7 cellular contexts compared by ENCODE assay signal in genomic region chr5:143350790-143351603, GRCh38. TPM values are rescaled to one million over a fixed set of nuclear protein-coding genes. Genes with fewer than 3 reads are reported as not detected.
DNase-seq lines count a peak whose midpoint lies in the region; ATAC-seq, FAIRE-seq and TF ChIP-seq lines count a peak whose summit lies in the region.

No MANE protein-coding gene starts in this region.

- dilution Hi-C loops in endothelial cell of umbilical vein (cut with MboI; ENCODE audit: extremely low pct_ligation_motif_present, low sequenced_read_pairs) = no loop called here

- intact Hi-C loops in endothelial cell of umbilical vein (cut with micrococcal nuclease) = no loop called here

- H3K36me3 ChIP-seq in Karpas-422 (ENCODE audit: insufficient read depth, low read length) (peaks cover 59% of the 10 kb centered on the region), endothelial cell of umbilical vein (ENCODE audit: control insufficient read depth in 2 of 2, extremely low read depth in 1 of 2, insufficient read depth in 2 of 2, low read length in 2 of 2) (no peaks in the 10 kb centered on the region)

- DNase-seq in Karpas-422 = no peak
- peak; percentile 72 for DNase-seq in endothelial cell of umbilical vein (ENCODE audit: low read depth, low spot score)
- no peak for DNase-seq in stimulated activated naive B cell treated with anti-CD40 and anti-IgM and Interleukin-4, amounts not matched to agents 10 μg/mL and 1 μg/mL and 100 μg/mL, for 72 hours
- no peak for DNase-seq in COR-L47 (lab: John Stamatoyannopoulos, UW)
- no peak for DNase-seq in T-helper 17 cell
- no peak for DNase-seq in cortex of kidney (lab: John Stamatoyannopoulos, UW)

- H3K9me3 Mint-ChIP-seq in stimulated activated naive B cell treated with anti-CD40 and anti-IgM and Interleukin-4, amounts not matched to agents 10 μg/mL and 1 μg/mL and 100 μg/mL, for 72 hours = no peaks in the 10 kb centered on the region

- H3K4me3 ChIP-seq in Karpas-422 (ENCODE audit: low read length) (no peak overlapping the region), endothelial cell of umbilical vein (replicated peaks in 1 of 3; ENCODE audit: insufficient read depth in 1 of 3, low read depth in 1 of 3, low read length in 3 of 3) (no peak overlapping the region)

- no peak overlapping the region for H2AFZ ChIP-seq in Karpas-422 (ENCODE audit: low read length)
- H2AFZ ChIP-seq in endothelial cell of umbilical vein (ENCODE audit: low read depth, low read length) = no peak overlapping the region

- no TSS peak for BruUV-seq in endothelial cell of umbilical vein (replicated peaks; lab: Mats Ljungman, UMichigan)

- H3K9me1 ChIP-seq in endothelial cell of umbilical vein (replicated peaks; ENCODE audit: control insufficient read depth, extremely low read depth, insufficient read depth, low read length) = no peaks in the 10 kb centered on the region

- POLR2A ChIA-PET in endothelial cell of umbilical vein (lab: Charles Lee) = no interaction called here

- H3K27me3 ChIP-seq in Karpas-422 (ENCODE audit: low read length) (no peaks in the 10 kb centered on the region), endothelial cell of umbilical vein (ENCODE audit: control insufficient read depth in 2 of 2, insufficient read depth in 2 of 2, low read length in 2 of 2) (no peaks in the 10 kb centered on the region)

- no peak overlapping the region for H3K4me3 Mint-ChIP-seq in stimulated activated naive B cell treated with anti-CD40 and anti-IgM and Interleukin-4, amounts not matched to agents 10 μg/mL and 1 μg/mL and 100 μg/mL, for 72 hours
- H3K4me3 Mint-ChIP-seq in T-helper 17 cell = no peak overlapping the region

- H3K4me2 ChIP-seq in Karpas-422 (ENCODE audit: low read depth, low read length, poor library complexity, severe bottlenecking) = peak overlapping the region; percentile 7
- H3K4me2 ChIP-seq in endothelial cell of umbilical vein (ENCODE audit: insufficient read depth, low read length) = peak overlapping the region; percentile 25

- H3K9ac ChIP-seq in Karpas-422 (ENCODE audit: low read length) = no peak overlapping the region
- H3K9ac ChIP-seq in endothelial cell of umbilical vein (replicated peaks; ENCODE audit: extremely low read depth, insufficient read depth, low read length) = no peak overlapping the region

- ATAC-seq in GM18868 (IDR thresholded peaks at IDR 0.05; ENCODE audit: unreplicated experiment) (peak; percentile 50), T-helper 17 cell (no peak)
- peak; percentile 74 to 76 for ATAC-seq in stimulated activated naive B cell treated with anti-CD40 and anti-IgM and Interleukin-4, amounts not matched to agents 10 μg/mL and 1 μg/mL and 100 μg/mL, for 72 hours (replicated peaks)

- H3K4me1 ChIP-seq in Karpas-422 (ENCODE audit: low read length) = peaks cover 94% of the 10 kb centered on the region
- H3K4me1 ChIP-seq in endothelial cell of umbilical vein (ENCODE audit: control insufficient read depth, extremely low read depth, insufficient read depth, low read length) = peaks cover 18% of the 10 kb centered on the region

- H4K20me1 ChIP-seq in Karpas-422 (ENCODE audit: insufficient read depth, low read depth, low read length) (peaks cover 73% of the 10 kb centered on the region), endothelial cell of umbilical vein (replicated peaks; ENCODE audit: control insufficient read depth, extremely low read depth, insufficient read depth, low read length) (no peaks in the 10 kb centered on the region)

- H3K79me2 ChIP-seq in Karpas-422 (ENCODE audit: low read length) = peaks cover 100% of the 10 kb centered on the region
- H3K79me2 ChIP-seq in endothelial cell of umbilical vein (ENCODE audit: control insufficient read depth, insufficient read depth, low read length) = peaks cover 35% of the 10 kb centered on the region

- no peak for TF ChIP-seq POLR2A in endothelial cell of umbilical vein (IDR thresholded peaks at IDR 0.05; ENCODE audit: low read depth, low read length)

- FAIRE-seq in endothelial cell of umbilical vein (lab: Jason Lieb, UNC) = peak; percentile 55

- peak overlapping the region; percentile 42 for H3K27ac ChIP-seq in Karpas-422 (ENCODE audit: low read length)
- no peak overlapping the region for H3K27ac ChIP-seq in endothelial cell of umbilical vein (ENCODE audit: insufficient read depth, low read depth, low read length)

- H3K27me3 Mint-ChIP-seq in stimulated activated naive B cell treated with anti-CD40 and anti-IgM and Interleukin-4, amounts not matched to agents 10 μg/mL and 1 μg/mL and 100 μg/mL, for 72 hours = no peaks in the 10 kb centered on the region
- no peaks in the 10 kb centered on the region for H3K27me3 Mint-ChIP-seq in T-helper 17 cell

- no peaks in the 10 kb centered on the region for H3K9me2 ChIP-seq in Karpas-422 (replicated peaks; ENCODE audit: insufficient read depth, low read length)

- TF ChIP-seq CTCF in endothelial cell of umbilical vein (IDR thresholded peaks at IDR 0.05; ENCODE audit: extremely low read depth in 1 of 2, insufficient read depth in 1 of 2, low read depth in 1 of 2, low read length in 2 of 2) = no peak

- CTCF ChIA-PET in endothelial cell of umbilical vein (lab: Charles Lee) = interaction anchor here (0.6 to 1.2 kb wide), 4 partner anchors 9 to 349 kb away, joined by 3 to 5 read pairs (median 3); no protein-coding TSS in a partner anchor

- H3K36me3 Mint-ChIP-seq in stimulated activated naive B cell treated with anti-CD40 and anti-IgM and Interleukin-4, amounts not matched to agents 10 μg/mL and 1 μg/mL and 100 μg/mL, for 72 hours = peaks cover 8 to 12% of the 10 kb centered on the region in 2 donors
- H3K36me3 Mint-ChIP-seq in T-helper 17 cell (ENCODE audit: low read depth) = peaks cover 2% of the 10 kb centered on the region

- peaks cover 19 to 28% of the 10 kb centered on the region in 2 donors for H3K4me1 Mint-ChIP-seq in stimulated activated naive B cell treated with anti-CD40 and anti-IgM and Interleukin-4, amounts not matched to agents 10 μg/mL and 1 μg/mL and 100 μg/mL, for 72 hours
- H3K4me1 Mint-ChIP-seq in T-helper 17 cell = peaks cover 40% of the 10 kb centered on the region

- no peak overlapping the region for H3K27ac Mint-ChIP-seq in stimulated activated naive B cell treated with anti-CD40 and anti-IgM and Interleukin-4, amounts not matched to agents 10 μg/mL and 1 μg/mL and 100 μg/mL, for 72 hours
- no peak overlapping the region for H3K27ac Mint-ChIP-seq in T-helper 17 cell

- H3K9me3 ChIP-seq in Karpas-422 (ENCODE audit: low read length) (no peaks in the 10 kb centered on the region), endothelial cell of umbilical vein (replicated peaks; ENCODE audit: control insufficient read depth, insufficient read depth, low read length) (no peaks in the 10 kb centered on the region), T-helper 17 cell (ENCODE audit: control insufficient read depth, low read length, poor library complexity, severe bottlenecking) (no peaks in the 10 kb centered on the region)

TF ChIP-seq in endothelial cell of umbilical vein, 7 proteins besides CTCF, POLR2A, EP300 and RAD21:
- TF ChIP-seq MYC (IDR thresholded peaks at IDR 0.05; ENCODE audit: low read depth, low read length) (no peak), JUN (IDR thresholded peaks at IDR 0.05; ENCODE audit: borderline replicate concordance, insufficient read depth, insufficient read length, low read depth) (peak; percentile 33), FOS (IDR thresholded peaks at IDR 0.05; ENCODE audit: borderline replicate concordance, insufficient read depth, low read length) (peak; percentile 70)

RNA-seq across cellular contexts. Expression of gene NR3C1, which starts 52.5 kb away (rescaled TPM):
- 189 and 364 TPM in 2 replicates for total RNA-seq in Karpas-422 (2014; rRNA removed; shearing (Covaris generic); ENCODE audit: low replicate concordance)
- 17.0 and 21.2 TPM in 2 replicates for total RNA-seq in endothelial cell of umbilical vein
- 3.0 and 4.1 TPM in 2 replicates for polyA plus RNA-seq in endothelial cell of umbilical vein
- 5.4 and 5.5 TPM in 2 replicates for polyA plus RNA-seq in endothelial cell of umbilical vein (2011; cell fraction: cytosol; rRNA removed)
- polyA plus RNA-seq in endothelial cell of umbilical vein (2011; cell fraction: nucleus; rRNA removed) = 6.4 and 8.2 TPM in 2 replicates
- polyA plus RNA-seq in endothelial cell of umbilical vein (2012) = 11.5 and 15.6 TPM in 2 replicates
- polyA minus RNA-seq in endothelial cell of umbilical vein = 12.0 and 13.3 TPM in 2 replicates
- 50.7 TPM for polyA minus RNA-seq in endothelial cell of umbilical vein (2011; cell fraction: cytosol; rRNA and poly(A)+ RNA removed)
- polyA minus RNA-seq in endothelial cell of umbilical vein (2011; cell fraction: nucleus; rRNA and poly(A)+ RNA removed) = 20.7 and 29.0 TPM in 2 replicates
- total RNA-seq in T-helper 17 cell = 100 to 1,000 TPM; 118 to 133 TPM
